14 cellular contexts compared by ENCODE assay signal in the genomic region with DNA sequence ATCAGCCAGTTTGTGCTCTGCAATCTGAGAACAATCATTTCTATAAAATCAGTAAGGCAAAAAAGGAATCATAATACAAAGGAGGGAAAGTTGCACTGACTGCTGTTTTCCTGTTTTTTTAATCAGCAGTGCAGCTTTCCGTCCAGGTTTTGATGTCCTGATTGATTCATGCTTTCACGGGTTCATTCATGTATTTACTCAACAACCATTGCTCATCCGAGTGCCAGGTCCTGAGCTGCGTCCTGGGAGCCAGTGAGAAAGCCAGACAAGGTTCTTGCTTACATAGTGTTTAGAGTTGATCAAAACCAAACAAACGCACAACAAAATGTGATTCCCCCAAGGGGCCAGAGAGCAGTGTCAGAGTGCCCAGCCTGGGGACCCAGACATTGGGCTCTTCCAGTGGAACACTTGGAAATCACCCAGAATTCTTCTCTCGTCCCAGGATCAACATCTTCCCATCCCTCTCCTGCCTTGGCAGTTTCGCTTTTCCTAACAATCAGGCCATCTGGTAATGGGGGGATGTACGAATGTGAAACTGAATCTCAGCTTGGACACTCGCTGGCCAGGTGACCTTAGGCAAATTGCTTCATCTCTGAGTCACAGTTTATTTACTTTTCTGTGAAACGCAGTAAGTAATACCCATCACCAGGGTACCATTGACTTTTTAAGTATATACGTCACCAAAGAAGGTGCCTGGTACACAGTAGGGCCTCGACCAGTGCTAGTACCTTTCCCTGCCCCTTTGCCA. TPM values are rescaled to one million over a fixed set of nuclear protein-coding genes. Genes with fewer than 3 reads are reported as not detected.
DNase-seq lines count a peak whose midpoint lies in the region; ATAC-seq and TF ChIP-seq lines count a peak whose summit lies in the region.
"Had no signal": no experiment of that assay in that cellular context is flagged by ENCODE, and none has a peak within 500 bp of the region (broad histone marks: within the 10 kb centered on the region; RNA-seq: fewer than 3 reads in every experiment).

No MANE protein-coding gene starts in this region.

- peaks cover 37% of the 10 kb centered on the region for H3K27me3 Mint-ChIP-seq in activated CD4-positive, alpha-beta memory T cell treated with anti-CD3 and anti-CD28 coated beads for 36 hours
- H3K27me3 Mint-ChIP-seq in activated CD4-positive, alpha-beta memory T cell treated with anti-CD3 and anti-CD28 coated beads, Interleukin-2, amount 10 ng/mL, durations not matched to agents 7 days and 5 days = peaks cover 38% of the 10 kb centered on the region

- H3K27ac ChIP-seq in stomach (peak overlapping the region in 4 of 5 donors; percentile 42 to 77 (median 70)), dorsolateral prefrontal cortex (peak overlapping the region in 2 of 59 donors; percentile 12 to 36)
- H3K27ac ChIP-seq: BLaER1 had no signal

- ATAC-seq in GM18502 (IDR thresholded peaks at IDR 0.05; ENCODE audit: poor library complexity, unreplicated experiment) = no peak

- CTCF ChIA-PET in activated CD4-positive, alpha-beta memory T cell treated with anti-CD3 and anti-CD28 coated beads for 36 hours (lab: Charles Lee) = interaction anchor here (1.4 kb wide), 1 partner anchor 41 kb away, joined by 3 read pairs; no protein-coding TSS in a partner anchor
- CTCF ChIA-PET in activated CD4-positive, alpha-beta memory T cell treated with anti-CD3 and anti-CD28 coated beads, Interleukin-2, amount 10 ng/mL, durations not matched to agents 7 days and 5 days (lab: Charles Lee) = no interaction called here

- WGBS in stomach, 5 donors = 17 to 32% (median 22%) methylated on average over 12 of the region's 12 CpGs

- no peak for TF ChIP-seq EP300 in stomach (IDR thresholded peaks at IDR 0.05)

- intact Hi-C loops in activated CD4-positive, alpha-beta memory T cell treated with anti-CD3 and anti-CD28 coated beads for 36 hours (cut with micrococcal nuclease) = no loop called here
- intact Hi-C loops in stomach (cut with DNase I; ENCODE audit: low total_unique reads) (no loop called here), dorsolateral prefrontal cortex (cut with DNase I) (no loop called here)

- H3K4me3 ChIP-seq in stomach (peak overlapping the region in 1 of 4 donors; percentile 24), dorsolateral prefrontal cortex (no peak overlapping the region)
- H3K4me3 ChIP-seq: BLaER1, spleen had no signal

- no peaks in the 10 kb centered on the region for H3K9me3 ChIP-seq in stomach
- H3K9me3 ChIP-seq: spleen had no signal

- H3K27ac Mint-ChIP-seq in activated CD4-positive, alpha-beta memory T cell treated with anti-CD3 and anti-CD28 coated beads for 36 hours = peak overlapping the region; percentile 25
- H3K27ac Mint-ChIP-seq in activated CD4-positive, alpha-beta memory T cell treated with anti-CD3 and anti-CD28 coated beads, Interleukin-2, amount 10 ng/mL, durations not matched to agents 7 days and 5 days = no peak overlapping the region
- H3K27ac Mint-ChIP-seq: activated naive CD8-positive, alpha-beta T cell treated with anti-CD3 and anti-CD28 coated beads, Interleukin-2, amount 10 ng/mL, durations not matched to agents 7 days and 5 days; immature natural killer cell had no signal

- peaks cover 31 to 52% (median 44%) of the 10 kb centered on the region in 4 donors for H3K4me1 ChIP-seq in stomach

- peak; percentile 44 for DNase-seq in activated CD4-positive, alpha-beta memory T cell treated with anti-CD3 and anti-CD28 coated beads for 36 hours
- DNase-seq in activated CD4-positive, alpha-beta memory T cell treated with anti-CD3 and anti-CD28 coated beads, Interleukin-2, amount 10 ng/mL, durations not matched to agents 7 days and 5 days = no peak
- peak; percentile 22 for DNase-seq in T1000 (lab: John Stamatoyannopoulos, UW)
- DNase-seq in fibroblast of the conjunctiva (ENCODE audit: low read depth) = peak; percentile 57
- no peak for DNase-seq in stomach
- DNase-seq in COLO829 (ENCODE audit: low spot score) = no peak
- no peak for DNase-seq in dorsolateral prefrontal cortex
- DNase-seq: activated naive CD8-positive, alpha-beta T cell treated with anti-CD3 and anti-CD28 coated beads, Interleukin-2, amount 10 ng/mL, durations not matched to agents 7 days and 5 days; immature natural killer cell; NCI-H1436 treated with DMSO at 0.1 percent for 48 hours; spleen; substantia nigra had no signal

- no peaks in the 10 kb centered on the region for H3K9me3 Mint-ChIP-seq in activated CD4-positive, alpha-beta memory T cell treated with anti-CD3 and anti-CD28 coated beads for 36 hours
- H3K9me3 Mint-ChIP-seq in activated CD4-positive, alpha-beta memory T cell treated with anti-CD3 and anti-CD28 coated beads, Interleukin-2, amount 10 ng/mL, durations not matched to agents 7 days and 5 days = peaks cover 3% of the 10 kb centered on the region
- H3K9me3 Mint-ChIP-seq: immature natural killer cell had no signal

- H3K27me3 ChIP-seq in stomach (peaks cover 0 to 43% (median 0%) of the 10 kb centered on the region in 3 donors), dorsolateral prefrontal cortex (peaks cover 0 to 27% (median 6%) of the 10 kb centered on the region in 45 donors)

- no peaks in the 10 kb centered on the region for H3K36me3 ChIP-seq in stomach
- H3K36me3 ChIP-seq: BLaER1, spleen had no signal

- POLR2A ChIA-PET in activated CD4-positive, alpha-beta memory T cell treated with anti-CD3 and anti-CD28 coated beads for 36 hours (lab: Charles Lee) = no interaction called here
- POLR2A ChIA-PET in activated CD4-positive, alpha-beta memory T cell treated with anti-CD3 and anti-CD28 coated beads, Interleukin-2, amount 10 ng/mL, durations not matched to agents 7 days and 5 days (lab: Charles Lee) = no interaction called here

- TF ChIP-seq CTCF in stomach (IDR thresholded peaks at IDR 0.05) (no peak), dorsolateral prefrontal cortex (IDR thresholded peaks at IDR 0.05 in 54 of 56, conservative IDR thresholded peaks at IDR 0.05 in 2 of 56; ENCODE audit: low read depth in 1 of 56, partially characterized antibody in 56 of 56) (no peak)

- H3K36me3 Mint-ChIP-seq in activated CD4-positive, alpha-beta memory T cell treated with anti-CD3 and anti-CD28 coated beads for 36 hours = no peaks in the 10 kb centered on the region
- H3K36me3 Mint-ChIP-seq in activated CD4-positive, alpha-beta memory T cell treated with anti-CD3 and anti-CD28 coated beads, Interleukin-2, amount 10 ng/mL, durations not matched to agents 7 days and 5 days (ENCODE audit: low read depth) = no peaks in the 10 kb centered on the region
- H3K36me3 Mint-ChIP-seq: immature natural killer cell had no signal

- no peak overlapping the region for H3K4me3 Mint-ChIP-seq in activated CD4-positive, alpha-beta memory T cell treated with anti-CD3 and anti-CD28 coated beads for 36 hours
- H3K4me3 Mint-ChIP-seq in activated CD4-positive, alpha-beta memory T cell treated with anti-CD3 and anti-CD28 coated beads, Interleukin-2, amount 10 ng/mL, durations not matched to agents 7 days and 5 days = no peak overlapping the region
- H3K4me3 Mint-ChIP-seq: activated naive CD8-positive, alpha-beta T cell treated with anti-CD3 and anti-CD28 coated beads, Interleukin-2, amount 10 ng/mL, durations not matched to agents 7 days and 5 days; immature natural killer cell had no signal

- no peak for TF ChIP-seq POLR2A in stomach (IDR thresholded peaks at IDR 0.05)

- peaks cover 2% of the 10 kb centered on the region for H3K4me1 Mint-ChIP-seq in activated CD4-positive, alpha-beta memory T cell treated with anti-CD3 and anti-CD28 coated beads for 36 hours (ENCODE audit: low read depth)
- no peaks in the 10 kb centered on the region for H3K4me1 Mint-ChIP-seq in activated CD4-positive, alpha-beta memory T cell treated with anti-CD3 and anti-CD28 coated beads, Interleukin-2, amount 10 ng/mL, durations not matched to agents 7 days and 5 days
- H3K4me1 Mint-ChIP-seq: activated naive CD8-positive, alpha-beta T cell treated with anti-CD3 and anti-CD28 coated beads, Interleukin-2, amount 10 ng/mL, durations not matched to agents 7 days and 5 days; immature natural killer cell had no signal

RNA-seq across cellular contexts. Expression of gene C1QL1, which starts 13.3 kb away (rescaled TPM):
- under 1 TPM; 0.76 to 0.87 TPM for total RNA-seq in activated CD4-positive, alpha-beta memory T cell treated with anti-CD3 and anti-CD28 coated beads for 36 hours
- total RNA-seq in activated CD4-positive, alpha-beta memory T cell treated with anti-CD3 and anti-CD28 coated beads, Interleukin-2, amount 10 ng/mL, durations not matched to agents 7 days and 5 days = under 1 TPM; 0.33 to 0.43 TPM
- 10 to 100 TPM in 2 of 5 donors, 1 to 10 TPM in 2, not detected in 1; 2.2 to 16.3 (median 8.1) TPM for total RNA-seq in stomach
- polyA plus RNA-seq in stomach = 1 to 10 TPM; 2.9 to 8.6 (median 5.2) TPM
- total RNA-seq in dorsolateral prefrontal cortex = 10 to 100 TPM in 118 of 120 experiments, 1 to 10 TPM in 2; 7.4 to 35.3 (median 19.6) TPM
- total RNA-seq: activated naive CD8-positive, alpha-beta T cell treated with anti-CD3 and anti-CD28 coated beads, Interleukin-2, amount 10 ng/mL, durations not matched to agents 7 days and 5 days had no signal

RNA-seq across cellular contexts. Expression of gene KIF18B, which starts 33.8 kb away (rescaled TPM):
- total RNA-seq in activated CD4-positive, alpha-beta memory T cell treated with anti-CD3 and anti-CD28 coated beads for 36 hours = 10 to 100 TPM; 36.2 to 42.9 TPM
- total RNA-seq in activated CD4-positive, alpha-beta memory T cell treated with anti-CD3 and anti-CD28 coated beads, Interleukin-2, amount 10 ng/mL, durations not matched to agents 7 days and 5 days = 10 to 100 TPM; 66.9 to 67.9 TPM
- total RNA-seq in stomach = 10 to 100 TPM in 1 of 5 donors, 1 to 10 TPM in 1, under 1 TPM in 2, not detected in 1; 0.58 to 12.2 (median 2.0) TPM
- polyA plus RNA-seq in stomach = 1 to 10 TPM in 2 of 3 donors, under 1 TPM in 1; 0.15 to 2.2 (median 1.2) TPM
- total RNA-seq in dorsolateral prefrontal cortex = 1 to 10 TPM in 5 of 120 experiments, under 1 TPM in 98, not detected in 17; 0.10 to 2.1 (median 0.33) TPM

Comparison
In these comparisons a context has a peak if more than half of its experiments do, and no peak if none do; other contexts are left out.
1. DNase-seq: peak in activated CD4-positive, alpha-beta memory T cell treated with anti-CD3 and anti-CD28 coated beads for 36 hours (single experiment), T1000 (single experiment) and fibroblast of the conjunctiva (single experiment); none in activated CD4-positive, alpha-beta memory T cell treated with anti-CD3 and anti-CD28 coated beads, Interleukin-2, amount 10 ng/mL, durations not matched to agents 7 days and 5 days (single experiment), stomach (single experiment), COLO829 (single experiment) and dorsolateral prefrontal cortex (0 of 10).